21 cellular contexts compared by ENCODE assay signal in genomic region chr14:88584451-88584850, GRCh38.
"Had no signal": no experiment of that assay in that cellular context is flagged by ENCODE, and none has a peak within 500 bp of the region (broad histone marks: within the 10 kb centered on the region; RNA-seq: fewer than 3 reads in every experiment).

No MANE protein-coding gene starts in this region.

- ATAC-seq: Panc1, T-cell had no signal

- H3K27ac Mint-ChIP-seq: T-cell; T-helper 1 cell treated with Interleukin-12 subunit alpha and Interleukin-12 subunit beta and Interleukin-4 antibody, amounts not matched to agents 30 μg/mL and 1 μg/mL, for 36 hours had no signal

- H3K9me3 Mint-ChIP-seq: T-cell had no signal

- H3K4me3 ChIP-seq: MG63 had no signal

- H3K9me3 ChIP-seq: MG63, SK-N-SH had no signal

- H3K27me3 Mint-ChIP-seq: T-cell had no signal

- H3K4me3 Mint-ChIP-seq: T-cell; T-helper 1 cell treated with Interleukin-12 subunit alpha and Interleukin-12 subunit beta and Interleukin-4 antibody, amounts not matched to agents 30 μg/mL and 1 μg/mL, for 36 hours had no signal

- H3K27ac ChIP-seq: RWPE1 had no signal

- H3K27me3 ChIP-seq: MG63 had no signal

- DNase-seq: KBM-7, MG63, NCI-H1092, NCI-H146, NCI-H1694 treated with DMSO at 0.1 percent for 48 hours, NCI-H1930, NCI-H2081, NCI-H2171, NCI-H226, NCI-H446, NCI-H510A, NCI-H524 treated with DMSO at 0.1 percent for 48 hours, NCI-H69, NCI-H774, SHP77, SK-N-SH, SW 1271, T-cell had no signal
